ENCODE assay signal across 3 cellular contexts in genomic region chr4:150533673-150534072, GRCh38.
TF ChIP-seq lines count a peak whose summit lies in the region.

No MANE protein-coding gene starts in this region.

TF ChIP-seq in SK-N-SH, 30 proteins besides CTCF, POLR2A, EP300 and RAD21 (continued from another document):
- TF ChIP-seq TAF1 (IDR thresholded peaks at IDR 0.05; ENCODE audit: borderline replicate concordance, low read depth, low read length) (no peak), NFIC (IDR thresholded peaks at IDR 0.05; ENCODE audit: borderline replicate concordance) (peak; percentile 51), SMC3 (IDR thresholded peaks at IDR 0.05; ENCODE audit: low read depth, low read length) (no peak), SIN3A (IDR thresholded peaks at IDR 0.05; ENCODE audit: borderline replicate concordance, low read depth, low read length) (no peak), YY1 (IDR thresholded peaks at IDR 0.05; ENCODE audit: low read depth) (no peak), FOSL2 (IDR thresholded peaks at IDR 0.05; ENCODE audit: borderline replicate concordance, low read depth) (no peak), TCF12 (IDR thresholded peaks at IDR 0.05) (peak; percentile 46), FOXJ3 (CRISPR knock-in tag; IDR thresholded peaks at IDR 0.05) (no peak), MAX (IDR thresholded peaks at IDR 0.05; ENCODE audit: low read depth) (no peak), TEAD4 (IDR thresholded peaks at IDR 0.05; ENCODE audit: borderline replicate concordance, insufficient read depth) (no peak), NRF1 (IDR thresholded peaks at IDR 0.05; ENCODE audit: low read depth, low read length) (no peak), USF2 (IDR thresholded peaks at IDR 0.05; ENCODE audit: borderline replicate concordance, low read depth, low read length) (no peak), RCOR1 (IDR thresholded peaks at IDR 0.05; ENCODE audit: low read length) (no peak), JUND (IDR thresholded peaks at IDR 0.05) (0 out of 2 replicates have a peak, but pooled peaks have one; percentile 5), RFX5 (IDR thresholded peaks at IDR 0.05; ENCODE audit: low read length) (no peak), USF1 (IDR thresholded peaks at IDR 0.05; ENCODE audit: borderline replicate concordance, low read depth) (no peak), IRF3 (IDR thresholded peaks at IDR 0.05; ENCODE audit: low read depth, low read length) (no peak), GATA2 (CRISPR knock-in tag; IDR thresholded peaks at IDR 0.05) (no peak)

TF ChIP-seq in endothelial cell of umbilical vein, 7 proteins besides CTCF, POLR2A, EP300 and RAD21:
- TF ChIP-seq FOS (IDR thresholded peaks at IDR 0.05; ENCODE audit: borderline replicate concordance, insufficient read depth, low read length), result no peak
- peak; percentile 14 for TF ChIP-seq GATA2 (IDR thresholded peaks at IDR 0.05; ENCODE audit: insufficient read depth, insufficient read length, low read depth, low read length)

TF ChIP-seq in GM23338, 12 proteins besides CTCF, POLR2A, EP300 and RAD21:
- TF ChIP-seq ETS1 (IDR thresholded peaks at IDR 0.05) (no peak), STAT1 (IDR thresholded peaks at IDR 0.05; ENCODE audit: unreplicated experiment) (no peak), POLR2AphosphoS5 (IDR thresholded peaks at IDR 0.05; ENCODE audit: low read depth) (no peak), ZNF462 (CRISPR knock-in tag; IDR thresholded peaks at IDR 0.05) (no peak), EZH2phosphoT487 (IDR thresholded peaks at IDR 0.05; ENCODE audit: unreplicated experiment) (no peak), REST (IDR thresholded peaks at IDR 0.05; ENCODE audit: unreplicated experiment) (no peak), NANOG (IDR thresholded peaks at IDR 0.05; ENCODE audit: borderline replicate concordance) (no peak), ZNF331 (CRISPR knock-in tag; IDR thresholded peaks at IDR 0.05; ENCODE audit: low read depth) (no peak), JUNB (IDR thresholded peaks at IDR 0.05; ENCODE audit: unreplicated experiment) (no peak), ZNF114 (CRISPR knock-in tag; IDR thresholded peaks at IDR 0.05) (no peak), EZH2 (IDR thresholded peaks at IDR 0.05; ENCODE audit: low read depth, unreplicated experiment) (no peak), CREB1 (CRISPR knock-in tag; IDR thresholded peaks at IDR 0.05; ENCODE audit: low read depth) (no peak)
